23 cellular contexts compared by ENCODE assay signal in the genomic region with DNA sequence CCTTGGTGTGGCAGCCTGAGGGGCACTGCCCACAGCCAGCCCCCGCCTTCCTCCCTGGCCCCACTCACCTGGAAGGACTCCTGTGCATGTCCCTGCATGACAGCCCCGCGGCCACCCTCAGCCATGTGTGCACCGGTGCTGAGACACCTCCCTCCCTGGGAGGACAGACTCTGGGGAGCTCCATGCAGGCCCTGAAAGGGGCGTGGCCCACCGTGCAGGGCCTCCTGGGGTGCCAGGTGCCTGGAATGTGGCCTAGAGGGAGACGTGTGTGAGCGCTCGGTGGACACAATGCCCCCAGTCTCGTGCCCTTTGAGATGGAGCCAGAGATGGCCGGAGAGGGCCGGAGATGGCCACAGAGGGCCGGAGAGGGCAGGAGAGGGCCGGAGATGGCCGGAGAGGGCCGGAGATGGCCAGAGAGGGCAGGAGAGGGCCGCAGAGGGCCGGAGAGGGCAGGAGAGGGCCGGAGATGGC. TPM values are rescaled to one million over a fixed set of nuclear protein-coding genes. Genes with fewer than 3 reads are reported as not detected.
A peak's percentile ranks its signal among the peaks of the same experiment; 100 is the strongest.
DNase-seq lines count a peak whose midpoint lies in the region; ATAC-seq and TF ChIP-seq lines count a peak whose summit lies in the region.
"Had no signal": no experiment of that assay in that cellular context is flagged by ENCODE, and none has a peak within 500 bp of the region (broad histone marks: within the 10 kb centered on the region; RNA-seq: fewer than 3 reads in every experiment).

No MANE protein-coding gene starts in this region.

- intact Hi-C loops in Panc1 (cut with micrococcal nuclease; ENCODE audit: unreplicated experiment) (loop anchor here (10.0 kb wide), 1 partner anchor 287 kb away; no protein-coding TSS in a partner anchor), sciatic nerve (cut with DNase I) (no loop called here)

- H3K27me3 ChIP-seq in BE2C (no peaks in the 10 kb centered on the region), Panc1 (ENCODE audit: control insufficient read depth, insufficient read depth, low read length) (peaks cover 7% of the 10 kb centered on the region; the same call in 1 of the 2 replicates)
- H3K27me3 ChIP-seq: brain microvascular endothelial cell, uterus had no signal

- H3K4me3 ChIP-seq in BE2C (ENCODE audit: low read depth, low read length) (no peak overlapping the region), Panc1 (ENCODE audit: low read depth in 2 of 2, low read length in 2 of 2) (no peak overlapping the region)
- H3K4me3 ChIP-seq: gastrocnemius medialis, uterus had no signal

- H3K9me3 ChIP-seq in BE2C (no peaks in the 10 kb centered on the region), Panc1 (ENCODE audit: control insufficient read depth, insufficient read depth, low read depth, low read length) (no peaks in the 10 kb centered on the region)
- H3K9me3 ChIP-seq: gastrocnemius medialis, uterus had no signal

- no peak overlapping the region for H3K27ac ChIP-seq in Panc1 (ENCODE audit: low read length)
- H3K27ac ChIP-seq: brain microvascular endothelial cell, gastrocnemius medialis, RWPE1, uterus had no signal

- no peaks in the 10 kb centered on the region for H3K36me3 ChIP-seq in BE2C
- no peaks in the 10 kb centered on the region for H3K36me3 ChIP-seq in Panc1 (ENCODE audit: control insufficient read depth, insufficient read depth, low read length)
- H3K36me3 ChIP-seq: brain microvascular endothelial cell, gastrocnemius medialis had no signal

- CTCF ChIA-PET in Panc1 (lab: Charles Lee): no interaction called here

- H3K36me3 Mint-ChIP-seq in glutamatergic neuron (ENCODE audit: unreplicated experiment): no peaks in the 10 kb centered on the region
- no peaks in the 10 kb centered on the region for H3K36me3 Mint-ChIP-seq in endothelial cell (ENCODE audit: low read depth, unreplicated experiment)

- POLR2A ChIA-PET in Panc1 (lab: Charles Lee): no interaction called here

- peak; percentile 56 for ATAC-seq in Panc1
- no peak for ATAC-seq in sciatic nerve
- ATAC-seq in HG03097 (IDR thresholded peaks at IDR 0.05; ENCODE audit: low FRiP score, unreplicated experiment): no peak
- no peak for ATAC-seq in stimulated activated naive CD8-positive, alpha-beta T cell treated with anti-CD3 and anti-CD28 coated beads, Interleukin-15, amount 100 ng/mL, for 72 hours
- ATAC-seq: gastrocnemius medialis had no signal

- in situ Hi-C loops in Panc1 (cut with HindIII; ENCODE audit: low pct_unique_long_range_greater_than_20kb, low sequenced_read_pairs): no loop called here

- no TSS peak for BruUV-seq in Panc1 (replicated peaks; lab: Mats Ljungman, UMichigan)

- no peaks in the 10 kb centered on the region for H3K4me1 Mint-ChIP-seq in glutamatergic neuron (ENCODE audit: low read depth, unreplicated experiment)
- no peaks in the 10 kb centered on the region for H3K4me1 Mint-ChIP-seq in endothelial cell (ENCODE audit: unreplicated experiment)
- H3K4me1 Mint-ChIP-seq in stimulated activated naive CD8-positive, alpha-beta T cell treated with anti-CD3 and anti-CD28 coated beads, Interleukin-15, amount 100 ng/mL, for 72 hours: no peaks in the 10 kb centered on the region
- H3K4me1 Mint-ChIP-seq: neural crest cell had no signal

- H3K4me3 Mint-ChIP-seq in glutamatergic neuron (ENCODE audit: unreplicated experiment): no peak overlapping the region
- no peak overlapping the region for H3K4me3 Mint-ChIP-seq in endothelial cell (ENCODE audit: unreplicated experiment)
- no peak overlapping the region for H3K4me3 Mint-ChIP-seq in stimulated activated naive CD8-positive, alpha-beta T cell treated with anti-CD3 and anti-CD28 coated beads, Interleukin-15, amount 100 ng/mL, for 72 hours
- H3K4me3 Mint-ChIP-seq: neural crest cell had no signal

- TF ChIP-seq CTCF in BE2C (IDR thresholded peaks at IDR 0.05; ENCODE audit: low read depth, low read length) (no peak), Panc1 (IDR thresholded peaks at IDR 0.05) (no peak), glutamatergic neuron (IDR thresholded peaks at IDR 0.05; ENCODE audit: partially characterized antibody, unreplicated experiment) (no peak), endothelial cell (IDR thresholded peaks at IDR 0.05; ENCODE audit: unreplicated experiment) (no peak)

- H3K4me1 ChIP-seq in BE2C: no peaks in the 10 kb centered on the region
- H3K4me1 ChIP-seq in Panc1 (ENCODE audit: control insufficient read depth, insufficient read depth, low read length): no peaks in the 10 kb centered on the region
- H3K4me1 ChIP-seq: gastrocnemius medialis, uterus had no signal

- no peaks in the 10 kb centered on the region for H3K27me3 Mint-ChIP-seq in glutamatergic neuron (ENCODE audit: unreplicated experiment)
- peaks cover 3% of the 10 kb centered on the region for H3K27me3 Mint-ChIP-seq in endothelial cell (ENCODE audit: unreplicated experiment)
- no peaks in the 10 kb centered on the region for H3K27me3 Mint-ChIP-seq in stimulated activated naive CD8-positive, alpha-beta T cell treated with anti-CD3 and anti-CD28 coated beads, Interleukin-15, amount 100 ng/mL, for 72 hours

- DNase-seq in BE2C (peak; percentile 2), Panc1 (ENCODE audit: low read depth, low spot score) (no peak), glutamatergic neuron (peak; percentile 13), sciatic nerve (ENCODE audit: low spot score) (peak; percentile 53), endothelial cell (ENCODE audit: low spot score) (no peak), NCI-H2196 treated with DMSO at 0.1 percent for 48 hours (lab: John Stamatoyannopoulos, UW; ENCODE audit: unreplicated experiment) (no peak)
- DNase-seq in stimulated activated naive CD8-positive, alpha-beta T cell treated with anti-CD3 and anti-CD28 coated beads, Interleukin-15, amount 100 ng/mL, for 72 hours: no peak
- DNase-seq: activated CD4-positive, alpha-beta T cell treated with anti-CD3 and anti-CD28 coated beads, Interleukin-2, amount 50 U/mL, for 48 hours; activated naive CD4-positive, alpha-beta T cell; brain microvascular endothelial cell; gastrocnemius medialis; GOT3; hypothalamus; Kasumi-1; NCI-H1694; NCI-H2171 treated with DMSO at 0.1 percent for 48 hours; NCI-H526; small intestine; stimulated activated CD4-positive, alpha-beta T cell treated with anti-CD3 and anti-CD28 coated beads, Interleukin-2, amount 100 ng/mL, for 24 hours had no signal

- H3K9me3 Mint-ChIP-seq in glutamatergic neuron (ENCODE audit: unreplicated experiment) (no peaks in the 10 kb centered on the region), endothelial cell (ENCODE audit: unreplicated experiment) (no peaks in the 10 kb centered on the region)
- no peaks in the 10 kb centered on the region for H3K9me3 Mint-ChIP-seq in stimulated activated naive CD8-positive, alpha-beta T cell treated with anti-CD3 and anti-CD28 coated beads, Interleukin-15, amount 100 ng/mL, for 72 hours
- H3K9me3 Mint-ChIP-seq: neural crest cell had no signal

- no peak overlapping the region for H3K27ac Mint-ChIP-seq in glutamatergic neuron (ENCODE audit: unreplicated experiment)
- H3K27ac Mint-ChIP-seq in endothelial cell (ENCODE audit: unreplicated experiment): no peak overlapping the region
- H3K27ac Mint-ChIP-seq in stimulated activated naive CD8-positive, alpha-beta T cell treated with anti-CD3 and anti-CD28 coated beads, Interleukin-15, amount 100 ng/mL, for 72 hours: no peak overlapping the region

RNA-seq across cellular contexts. Expression of a gene that starts 59.1 kb away (rescaled TPM):
- polyA plus RNA-seq in BE2C (2012; ENCODE audit: insufficient read depth, insufficient read length, low read depth): 59.9 TPM
- total RNA-seq in Panc1 (2021; ENCODE audit: unreplicated experiment) (41.0 TPM), glutamatergic neuron (ENCODE audit: unreplicated experiment) (42.8 TPM), sciatic nerve (30.1 TPM), endothelial cell (ENCODE audit: unreplicated experiment) (36.9 TPM)
- 37.4 TPM for polyA plus RNA-seq in Panc1 (2012; ENCODE audit: insufficient read length)

Comparison
In these comparisons a context has a peak if more than half of its experiments do, and no peak if none do; other contexts are left out.
1. DNase-seq: peak in BE2C (single experiment), glutamatergic neuron (single experiment) and sciatic nerve (single experiment); none in Panc1 (single experiment), endothelial cell (single experiment), NCI-H2196 treated with DMSO at 0.1 percent for 48 hours (single experiment) and stimulated activated naive CD8-positive, alpha-beta T cell treated with anti-CD3 and anti-CD28 coated beads, Interleukin-15, amount 100 ng/mL, for 72 hours (0 of 2).